In the genomic region with DNA sequence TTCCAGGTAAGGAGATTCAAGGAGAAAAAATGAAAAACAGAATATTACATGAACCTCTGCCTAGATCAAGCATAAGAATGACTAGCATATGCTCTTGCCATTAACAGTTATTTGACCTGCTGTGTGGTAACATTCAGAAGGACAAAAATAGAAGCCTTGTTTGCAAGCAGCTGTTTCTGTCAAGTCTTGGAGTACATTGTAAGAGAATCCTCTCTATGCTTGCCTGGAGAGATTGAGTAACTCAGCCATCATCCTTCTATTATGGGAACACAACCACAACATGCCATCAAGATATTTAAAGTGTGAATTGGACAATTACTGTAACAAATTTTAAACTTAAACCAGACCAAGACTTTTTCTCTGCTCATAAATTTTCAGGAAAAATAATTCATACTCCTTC, we compare ENCODE assay signal across 22 cellular contexts.
"Had no signal": no experiment of that assay in that cellular context is flagged by ENCODE, and none has a peak within 500 bp of the region (broad histone marks: within the 10 kb centered on the region; RNA-seq: fewer than 3 reads in every experiment).

No MANE protein-coding gene starts in this region.

- H3K4me3 Mint-ChIP-seq: memory B cell; naive thymus-derived CD4-positive, alpha-beta T cell; neural crest cell had no signal

- H3K4me3 ChIP-seq: breast epithelium, coronary artery, esophagus muscularis mucosa, gastroesophageal sphincter, heart right ventricle, mucosa of descending colon, upper lobe of left lung had no signal

- H3K9me3 ChIP-seq: breast epithelium, esophagus muscularis mucosa, gastroesophageal sphincter, heart right ventricle, mucosa of descending colon, upper lobe of left lung had no signal

- H3K36me3 ChIP-seq: breast epithelium, esophagus muscularis mucosa, gastroesophageal sphincter, heart right ventricle, upper lobe of left lung had no signal

- H3K9me3 Mint-ChIP-seq: activated naive CD4-positive, alpha-beta T cell treated with anti-CD3 and anti-CD28 coated beads, Interleukin-2, amount 50 U/mL, for 72 hours; memory B cell; naive thymus-derived CD4-positive, alpha-beta T cell; neural crest cell had no signal

- H3K27me3 Mint-ChIP-seq: memory B cell; naive thymus-derived CD4-positive, alpha-beta T cell had no signal

- H3K27me3 ChIP-seq: breast epithelium, esophagus muscularis mucosa, gastroesophageal sphincter, heart right ventricle, upper lobe of left lung had no signal

- H3K36me3 Mint-ChIP-seq: activated naive CD4-positive, alpha-beta T cell treated with anti-CD3 and anti-CD28 coated beads, Interleukin-2, amount 50 U/mL, for 72 hours; memory B cell; naive thymus-derived CD4-positive, alpha-beta T cell had no signal

- ATAC-seq: activated naive CD4-positive, alpha-beta T cell treated with anti-CD3 and anti-CD28 coated beads, Interleukin-2, amount 50 U/mL, for 72 hours; gastroesophageal sphincter; heart right ventricle; left cardiac atrium; mucosa of descending colon; naive thymus-derived CD4-positive, alpha-beta T cell; stimulated activated naive CD8-positive, alpha-beta T cell treated with anti-CD3 and anti-CD28 coated beads, Interleukin-15, Interleukin-2, amounts not matched to agents 100 U/mL and 50 U/mL, for 24 hours had no signal

- H3K27ac Mint-ChIP-seq: activated naive CD4-positive, alpha-beta T cell treated with anti-CD3 and anti-CD28 coated beads, Interleukin-2, amount 50 U/mL, for 72 hours; memory B cell; naive thymus-derived CD4-positive, alpha-beta T cell had no signal

- H3K4me1 Mint-ChIP-seq: memory B cell; naive thymus-derived CD4-positive, alpha-beta T cell; neural crest cell had no signal

- DNase-seq: activated CD4-positive, alpha-beta T cell treated with anti-CD3 and anti-CD28 coated beads for 1 hour; activated gamma-delta T cell treated with Interleukin-2 at 50 U/mL for 16 hours; activated T-cell treated with anti-CD3 and anti-CD28 coated beads, Interleukin-2, amount 50 U/mL, for 1 hour; heart right ventricle; islet precursor cell; left cardiac atrium; mucosa of descending colon; naive thymus-derived CD4-positive, alpha-beta T cell; occipital lobe; posterior cingulate gyrus; retina; stimulated activated CD4-positive, alpha-beta T cell treated with anti-CD3 and anti-CD28 coated beads, Interleukin-4, amount 100 ng/mL, for 24 hours; stimulated activated naive CD8-positive, alpha-beta T cell treated with anti-CD3 and anti-CD28 coated beads, Interleukin-15, Interleukin-2, amounts not matched to agents 100 U/mL and 50 U/mL, for 24 hours; T-helper 1 cell; upper lobe of left lung had no signal
